Comparison of ENCODE assay signal across 23 cellular contexts in the genomic region with DNA sequence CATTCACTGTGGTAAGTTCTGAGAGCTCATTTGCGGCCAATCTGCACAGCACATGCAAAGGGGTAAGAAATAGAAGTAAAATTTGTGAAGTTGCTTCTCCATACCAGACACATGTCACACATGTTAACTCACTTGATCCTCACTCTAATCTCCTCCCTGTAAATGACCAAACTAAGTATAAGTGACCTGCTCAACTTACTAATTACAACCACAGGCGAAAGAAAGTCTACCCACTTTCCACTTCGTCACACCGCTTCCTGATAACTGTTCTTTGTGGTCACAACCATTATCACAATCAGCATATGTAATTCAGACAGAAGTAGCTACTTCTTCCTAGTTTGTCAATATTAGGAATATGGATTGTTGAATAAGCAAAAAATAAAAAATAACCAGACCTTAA.
DNase-seq lines count a peak whose midpoint lies in the region; ATAC-seq, FAIRE-seq and TF ChIP-seq lines count a peak whose summit lies in the region.
"Had no signal": no experiment of that assay in that cellular context is flagged by ENCODE, and none has a peak within 500 bp of the region (broad histone marks: within the 10 kb centered on the region; RNA-seq: fewer than 3 reads in every experiment).

No MANE protein-coding gene starts in this region.

- H4K20me1 ChIP-seq in GM12878 (ENCODE audit: control insufficient read depth, insufficient read depth), result no peaks in the 10 kb centered on the region

- no peak for TF ChIP-seq EP300 in GM12878 (IDR thresholded peaks at IDR 0.05; ENCODE audit: borderline replicate concordance in 1 of 2, control insufficient read depth in 1 of 2, low read depth in 2 of 2, low read length in 2 of 2)

- H3K9ac ChIP-seq in GM12878 (ENCODE audit: control insufficient read depth, insufficient read depth, low read length), result no peak overlapping the region

- no peak overlapping the region for H3K4me3 ChIP-seq in NB4 (ENCODE audit: low read depth, low read length)
- no peak overlapping the region for H3K4me3 ChIP-seq in GM12878
- H3K4me3 ChIP-seq in coronary artery, result no peak overlapping the region
- H3K4me3 ChIP-seq: K562, SJSA1 had no signal

- FAIRE-seq in GM12878 (lab: Jason Lieb, UNC), result no peak
- FAIRE-seq: K562 had no signal

- TF ChIP-seq CTCF in NB4 (IDR thresholded peaks at IDR 0.05; ENCODE audit: low read depth, low read length) (no peak), GM12878 (IDR thresholded peaks at IDR 0.05 in 2 of 3, conservative IDR thresholded peaks at IDR 0.05 in 1 of 3; ENCODE audit: control insufficient read depth in 2 of 3, extremely low read depth in 1 of 3, insufficient read depth in 1 of 3, low read depth in 3 of 3, low read length in 3 of 3) (no peak), coronary artery (IDR thresholded peaks at IDR 0.05) (no peak), GM20000 (IDR thresholded peaks at IDR 0.05; ENCODE audit: extremely low read depth, missing control alignments) (no peak)

- ATAC-seq in GM18511 (IDR thresholded peaks at IDR 0.05; ENCODE audit: unreplicated experiment), result peak; percentile 57
- ATAC-seq in GM12878, result no peak
- no peak for ATAC-seq in GM18873 (IDR thresholded peaks at IDR 0.05; ENCODE audit: low FRiP score, unreplicated experiment)
- ATAC-seq: HCT116, K562, T-cell had no signal

- no peaks in the 10 kb centered on the region for H3K36me3 ChIP-seq in GM12878 (ENCODE audit: control insufficient read depth in 2 of 2, insufficient read depth in 2 of 2, low read length in 1 of 2)
- H3K36me3 ChIP-seq: SJSA1 had no signal

- SMC1A ChIA-PET in GM12878 (lab: Charles Lee; ENCODE audit: uncharacterized antibody, unreplicated experiment), result interaction anchor here (0.9 kb wide), 1 partner anchor 52 kb away, joined by 3 read pairs; no protein-coding TSS in a partner anchor

- TF ChIP-seq RAD21 in GM12878 (IDR thresholded peaks at IDR 0.05; ENCODE audit: insufficient read depth, low read depth, low read length), result no peak

- CTCF ChIA-PET in GM12878 (lab: Yijun Ruan, JAX), result no interaction called here

- in situ Hi-C loops in GM12878 (cut with MboI), result no loop called here

- WGBS in GM12878 (ENCODE audit: insufficient coverage, insufficient replicate concordance, low lambda C conversion rate, missing lambda C conversion rate), result 26% methylated on average over 4 of the region's 4 CpGs

- H3K27me3 ChIP-seq in GM12878 (replicated peaks in 1 of 2; ENCODE audit: control insufficient read depth in 2 of 2, insufficient read depth in 2 of 2, low read length in 1 of 2), result no peaks in the 10 kb centered on the region
- H3K27me3 ChIP-seq: SJSA1 had no signal

- no peak overlapping the region for H2AFZ ChIP-seq in GM12878 (ENCODE audit: control insufficient read depth, low read depth, low read length)

- no peaks in the 10 kb centered on the region for H3K9me3 ChIP-seq in GM12878 (replicated peaks; ENCODE audit: control insufficient read depth, insufficient read depth, low read length)
- H3K9me3 ChIP-seq: SJSA1 had no signal

- H3K79me2 ChIP-seq in GM12878 (ENCODE audit: control insufficient read depth, insufficient read depth, low read length), result no peaks in the 10 kb centered on the region

- intact Hi-C loops in GM12878 (cut with micrococcal nuclease; ENCODE audit: unreplicated experiment), result no loop called here

- TF ChIP-seq POLR2A in NB4 (IDR thresholded peaks at IDR 0.05; ENCODE audit: extremely low read depth, insufficient read length) (no peak), GM12878 (IDR thresholded peaks at IDR 0.05; ENCODE audit: low read depth, low read length) (no peak)

- no peaks in the 10 kb centered on the region for H3K4me1 ChIP-seq in GM12878 (ENCODE audit: control insufficient read depth, insufficient read depth, low read length)
- H3K4me1 ChIP-seq: SJSA1 had no signal

- RAD21 ChIA-PET in GM12878 (lab: Charles Lee; ENCODE audit: unreplicated experiment), result no interaction called here

- no TSS peak for BruUV-seq in GM12878 (replicated peaks; lab: Mats Ljungman, UMichigan)

- H3K27ac ChIP-seq in GM12878 (ENCODE audit: control insufficient read depth, insufficient read depth), result no peak overlapping the region
- H3K27ac ChIP-seq in coronary artery, result no peak overlapping the region
- H3K27ac ChIP-seq: SJSA1 had no signal

- POLR2A ChIA-PET in GM12878 (lab: Charles Lee), result no interaction called here

- H3K4me2 ChIP-seq in GM12878 (ENCODE audit: control insufficient read depth, insufficient read depth), result no peak overlapping the region

- peak; percentile 18 for DNase-seq in CMK (ENCODE audit: low read depth)
- peak; percentile 2 for DNase-seq in NB4 (ENCODE audit: low read depth)
- DNase-seq in GM12878 (ENCODE audit: low read depth, low spot score), result no peak
- DNase-seq in coronary artery (ENCODE audit: low spot score), result no peak
- no peak for DNase-seq in GM20000 (ENCODE audit: low spot score)
- DNase-seq: DMS153, DND-41, NCI-H1092 treated with DMSO at 0.1 percent for 48 hours, NCI-H1436, NCI-H187, NCI-H2081 treated with DMSO at 0.1 percent for 48 hours, NCI-H2171, NCI-H345, NCI-H510A treated with DMSO at 0.1 percent for 48 hours, NCI-H774, Right ventricle myocardium superior, RPMI8226, T-cell had no signal

TF ChIP-seq in GM12878, 131 proteins besides CTCF, POLR2A, EP300 and RAD21:
- TF ChIP-seq RUNX3 (IDR thresholded peaks at IDR 0.05; ENCODE audit: low read length) (no peak), MTA2 (IDR thresholded peaks at IDR 0.05; ENCODE audit: low read depth) (peak; percentile 58; the same call in 1 of the 2 replicates)
TF ChIP-seq in GM12878: peak in this region for 1.

Comparison
In these comparisons a context has a peak if more than half of its experiments do, and no peak if none do; other contexts are left out.
1. DNase-seq: peak in CMK (single experiment) and NB4 (single experiment); none in GM12878 (single experiment), coronary artery (single experiment) and GM20000 (single experiment).